In genomic region chr11:48172818-48173609, GRCh38 we compare ENCODE assay signal across 8 cellular contexts. TPM values are rescaled to one million over a fixed set of nuclear protein-coding genes. Genes with fewer than 3 reads are reported as not detected.
DNase-seq lines count a peak whose midpoint lies in the region; ATAC-seq and TF ChIP-seq lines count a peak whose summit lies in the region.

No MANE protein-coding gene starts in this region.

- H3K4me1 Mint-ChIP-seq in naive B cell = peaks cover 24 to 35% (median 28%) of the 10 kb centered on the region in 3 donors
- H3K4me1 Mint-ChIP-seq in stimulated activated naive B cell treated with anti-CD40 and anti-IgM and Interleukin-4, amounts not matched to agents 10 μg/mL and 1 μg/mL and 100 μg/mL, for 72 hours = peaks cover 15 to 41% of the 10 kb centered on the region in 2 donors

- no peaks in the 10 kb centered on the region for H3K9me3 Mint-ChIP-seq in naive B cell
- H3K9me3 Mint-ChIP-seq in stimulated activated naive B cell treated with anti-CD40 and anti-IgM and Interleukin-4, amounts not matched to agents 10 μg/mL and 1 μg/mL and 100 μg/mL, for 72 hours = no peaks in the 10 kb centered on the region

- H3K27ac Mint-ChIP-seq in naive B cell = peak overlapping the region in 1 of 6 donors; percentile 72
- no peak overlapping the region for H3K27ac Mint-ChIP-seq in stimulated activated naive B cell treated with anti-CD40 and anti-IgM and Interleukin-4, amounts not matched to agents 10 μg/mL and 1 μg/mL and 100 μg/mL, for 72 hours

- H3K36me3 Mint-ChIP-seq in naive B cell = peaks cover 0 to under 1% of the 10 kb centered on the region in 2 donors
- peaks cover 3 to 14% of the 10 kb centered on the region in 2 donors for H3K36me3 Mint-ChIP-seq in stimulated activated naive B cell treated with anti-CD40 and anti-IgM and Interleukin-4, amounts not matched to agents 10 μg/mL and 1 μg/mL and 100 μg/mL, for 72 hours

- no peak overlapping the region for H3K4me3 ChIP-seq in AG09309 (ENCODE audit: control insufficient read depth, low read depth, low read length)
- H3K4me3 ChIP-seq in epithelial cell of esophagus (ENCODE audit: low read length) = no peak overlapping the region

- H3K27me3 Mint-ChIP-seq in naive B cell = no peaks in the 10 kb centered on the region
- no peaks in the 10 kb centered on the region for H3K27me3 Mint-ChIP-seq in stimulated activated naive B cell treated with anti-CD40 and anti-IgM and Interleukin-4, amounts not matched to agents 10 μg/mL and 1 μg/mL and 100 μg/mL, for 72 hours

- TF ChIP-seq CTCF in AG09309 (IDR thresholded peaks at IDR 0.05; ENCODE audit: control insufficient read depth, insufficient read depth, low read depth, low read length, missing control alignments) (peak; percentile 99), epithelial cell of esophagus (IDR thresholded peaks at IDR 0.05; ENCODE audit: insufficient read depth, low read depth, low read length, missing control alignments) (peak; percentile 99)

- DNase-seq in AG09309 (ENCODE audit: low read depth) (peak; percentile 31), NCI-H748 treated with DMSO at 0.1 percent for 48 hours (lab: John Stamatoyannopoulos, UW) (peak; percentile 28), epithelial cell of esophagus (ENCODE audit: low read depth) (peak; percentile 58), naive B cell (peak; percentile 29)
- peak; percentile 62 for DNase-seq in activated CD8-positive, alpha-beta memory T cell treated with anti-CD3 and anti-CD28 coated beads, Interleukin-2, amount 50 U/mL, for 4 hours
- DNase-seq in stimulated activated naive B cell treated with anti-CD40 and anti-IgM and Interleukin-4, amounts not matched to agents 10 μg/mL and 1 μg/mL and 100 μg/mL, for 72 hours = peak; percentile 22

- ATAC-seq in GM18511 (IDR thresholded peaks at IDR 0.05; ENCODE audit: unreplicated experiment) = peak; percentile 74
- peak; percentile 70 for ATAC-seq in HG03139 (IDR thresholded peaks at IDR 0.05; ENCODE audit: unreplicated experiment)
- peak in 1 of 2 donors; percentile 76 for ATAC-seq in naive B cell (ENCODE audit: low read depth in 2 of 2)
- peak; percentile 77 to 83 for ATAC-seq in stimulated activated naive B cell treated with anti-CD40 and anti-IgM and Interleukin-4, amounts not matched to agents 10 μg/mL and 1 μg/mL and 100 μg/mL, for 72 hours (replicated peaks)

- no peak overlapping the region for H3K4me3 Mint-ChIP-seq in naive B cell
- H3K4me3 Mint-ChIP-seq in stimulated activated naive B cell treated with anti-CD40 and anti-IgM and Interleukin-4, amounts not matched to agents 10 μg/mL and 1 μg/mL and 100 μg/mL, for 72 hours = no peak overlapping the region

RNA-seq across cellular contexts. Expression of gene OR4B1, which starts 43.6 kb away (rescaled TPM):
- polyA plus RNA-seq in naive B cell (ENCODE audit: low read depth in 6 of 6) = not detected
